ENCODE assay signal across 25 cellular contexts in the genomic region with DNA sequence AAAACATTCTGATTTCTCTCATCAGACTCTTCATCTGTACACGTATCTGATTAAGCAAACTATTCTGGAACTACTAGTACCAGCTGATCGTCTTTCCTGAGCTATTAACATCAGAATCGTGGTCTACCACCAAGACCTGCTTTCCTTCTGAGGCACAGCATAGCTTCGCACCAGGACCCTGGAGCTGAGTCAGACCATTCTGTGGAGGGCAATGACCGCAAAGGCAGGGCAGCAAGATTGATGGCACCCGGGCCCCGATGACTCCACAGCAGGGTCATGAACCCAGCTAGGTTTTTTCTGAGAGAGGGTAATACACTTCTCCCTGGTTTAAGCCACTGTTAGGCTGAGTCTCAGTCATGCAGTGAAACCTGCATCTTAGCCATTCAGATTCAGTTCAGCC.
DNase-seq lines count a peak whose midpoint lies in the region; ATAC-seq, FAIRE-seq and TF ChIP-seq lines count a peak whose summit lies in the region.
"Had no signal": no experiment of that assay in that cellular context is flagged by ENCODE, and none has a peak within 500 bp of the region (broad histone marks: within the 10 kb centered on the region; RNA-seq: fewer than 3 reads in every experiment).

No MANE protein-coding gene starts in this region.

- H3K4me3 ChIP-seq in fibroblast of mammary gland (ENCODE audit: control insufficient read depth, low read depth, low read length), result no peak overlapping the region
- H3K4me3 ChIP-seq: left ventricle myocardium inferior, PC-9, thyroid gland had no signal

- TF ChIP-seq CTCF in fibroblast of mammary gland (conservative IDR thresholded peaks at IDR 0.05; ENCODE audit: control insufficient read depth, insufficient read depth, low read depth, low read length), result no peak

- ATAC-seq in Right ventricle myocardium superior (ENCODE audit: poor library complexity), result no peak
- ATAC-seq: activated T-cell treated with anti-CD3 and anti-CD28 coated beads, Interleukin-2, amount 50 U/mL, for 72 hours; naive thymus-derived CD8-positive, alpha-beta T cell had no signal

- intact Hi-C loops in cardiac septum (cut with DNase I), result no loop called here
- intact Hi-C loops in Right ventricle myocardium superior (cut with DNase I), result no loop called here

- DNase-seq in cardiac septum (ENCODE audit: low spot score) (peak; percentile 14), Right ventricle myocardium superior (no peak), NOMO-1 treated with dmso at 0.1 percent for 144 hours (lab: John Stamatoyannopoulos, UW; ENCODE audit: unreplicated experiment) (peak; percentile 29), fibroblast of mammary gland (ENCODE audit: low read depth) (peak; percentile 16), urothelium cell line (ENCODE audit: low spot score) (peak; percentile 13)
- DNase-seq in stimulated activated CD4-positive, alpha-beta T cell treated with anti-CD3 and anti-CD28 coated beads, Interleukin-12 subunit alpha, Interleukin-12 subunit beta, amount 100 ng/mL, for 4 hours, result no peak
- no peak for DNase-seq in activated CD4-positive, alpha-beta T cell treated with anti-CD3 and anti-CD28 coated beads, Interleukin-2, amount 50 U/mL, for 48 hours
- no peak for DNase-seq in effector CD4-positive, alpha-beta T cell
- DNase-seq: 8988T; activated CD4-positive, CD25-positive, alpha-beta regulatory T cell; activated naive CD4-positive, alpha-beta T cell treated with Interleukin-2 at 50 U/mL for 16 hours; activated T-cell treated with anti-CD3 and anti-CD28 coated beads, Interleukin-2, amount 50 U/mL, for 72 hours; aorta; CD4-positive, alpha-beta memory T cell; H7; left ventricle myocardium inferior; MM.1S; naive thymus-derived CD8-positive, alpha-beta T cell; NCI-H1436 treated with DMSO at 0.1 percent for 48 hours; NCI-H2107; NCI-H446 treated with DMSO at 0.1 percent for 48 hours; nucleus accumbens; PC-9; stimulated activated naive CD8-positive, alpha-beta T cell treated with anti-CD3 and anti-CD28 coated beads, Interleukin-15, amount 100 ng/mL, for 72 hours; thyroid gland had no signal

- FAIRE-seq in urothelium cell line (lab: Jason Lieb, UNC), result no peak

Comparison
In these comparisons a context has a peak if more than half of its experiments do, and no peak if none do; other contexts are left out.
1. DNase-seq: peak in cardiac septum (single experiment), NOMO-1 treated with dmso at 0.1 percent for 144 hours (single experiment), fibroblast of mammary gland (single experiment) and urothelium cell line (single experiment); none in Right ventricle myocardium superior (single experiment), stimulated activated CD4-positive, alpha-beta T cell treated with anti-CD3 and anti-CD28 coated beads, Interleukin-12 subunit alpha, Interleukin-12 subunit beta, amount 100 ng/mL, for 4 hours (single experiment), activated CD4-positive, alpha-beta T cell treated with anti-CD3 and anti-CD28 coated beads, Interleukin-2, amount 50 U/mL, for 48 hours (0 of 2) and effector CD4-positive, alpha-beta T cell (single experiment).